1 cellular context compared by ENCODE assay signal in genomic region chr16:499924-500323, GRCh38.
TF ChIP-seq lines count a peak whose summit lies in the region.

No MANE protein-coding gene starts in this region.

TF ChIP-seq in HepG2, 621 proteins besides CTCF, POLR2A, EP300 and RAD21:
- TF ChIP-seq TFAP4 (IDR thresholded peaks at IDR 0.05; ENCODE audit: borderline replicate concordance, low read depth) (0 out of 2 replicates have a peak, but pooled peaks have one; percentile 21), MXD4 (CRISPR knock-in tag; IDR thresholded peaks at IDR 0.05) (no peak)
TF ChIP-seq in HepG2: peak in this region for 1.
